Comparison of ENCODE assay signal across 19 cellular contexts in the genomic region with DNA sequence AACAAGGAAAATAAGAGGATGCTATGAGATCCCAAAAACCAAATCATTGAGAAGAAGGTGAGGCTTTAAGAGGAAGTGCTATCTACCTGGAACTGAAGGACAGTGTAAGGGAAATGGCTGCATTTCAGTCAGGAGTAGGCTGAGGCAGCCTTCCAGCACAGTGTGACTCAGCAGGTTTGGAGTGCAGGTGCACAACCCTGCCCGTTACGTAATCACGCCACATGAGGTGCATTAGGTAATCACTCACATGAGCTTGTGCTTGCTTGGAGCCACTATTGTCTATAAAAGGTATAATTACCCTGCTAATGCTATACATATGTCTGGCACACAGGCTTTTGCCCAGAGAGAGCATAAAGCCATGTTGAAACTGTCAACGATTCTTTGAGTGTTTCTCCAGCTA.
DNase-seq lines count a peak whose midpoint lies in the region; ATAC-seq and TF ChIP-seq lines count a peak whose summit lies in the region.
"Had no signal": no experiment of that assay in that cellular context is flagged by ENCODE, and none has a peak within 500 bp of the region (broad histone marks: within the 10 kb centered on the region; RNA-seq: fewer than 3 reads in every experiment).

No MANE protein-coding gene starts in this region.

- no peaks in the 10 kb centered on the region for H3K4me1 ChIP-seq in CD4-positive, CD25-positive, alpha-beta regulatory T cell (ENCODE audit: control insufficient read depth, insufficient read depth, low read length, poor library complexity, severe bottlenecking)
- no peaks in the 10 kb centered on the region for H3K4me1 ChIP-seq in HEK293 (ENCODE audit: control insufficient read depth, insufficient read depth, low read length)
- H3K4me1 ChIP-seq: Caco-2, tibial nerve had no signal

- no peak overlapping the region for H3K4me3 Mint-ChIP-seq in CD4-positive, CD25-positive, alpha-beta regulatory T cell
- H3K4me3 Mint-ChIP-seq: activated CD4-positive, alpha-beta T cell treated with anti-CD3 and anti-CD28 coated beads, Interleukin-2, amount 10 ng/mL, durations not matched to agents 24 days and 14 days; activated naive CD8-positive, alpha-beta T cell treated with anti-CD3 and anti-CD28 coated beads, Interleukin-2, amount 10 ng/mL, durations not matched to agents 7 days and 5 days; central memory CD8-positive, alpha-beta T cell had no signal

- no peak overlapping the region for H3K27ac ChIP-seq in CD4-positive, CD25-positive, alpha-beta regulatory T cell (ENCODE audit: insufficient read depth, low read length, poor library complexity, severe bottlenecking)
- no peak overlapping the region for H3K27ac ChIP-seq in HEK293 (ENCODE audit: extremely low read depth, low read depth, low read length)
- H3K27ac ChIP-seq: GM23248, tibial nerve had no signal

- H3K9me3 ChIP-seq in CD4-positive, CD25-positive, alpha-beta regulatory T cell (ENCODE audit: control insufficient read depth in 2 of 2, low read length in 2 of 2), result peaks cover 5 to 15% of the 10 kb centered on the region in 2 experiments
- H3K9me3 ChIP-seq in HEK293 (ENCODE audit: control insufficient read depth, insufficient read depth, low read depth, low read length), result no peaks in the 10 kb centered on the region
- H3K9me3 ChIP-seq: tibial nerve had no signal

- CTCF ChIA-PET in HEK293 (lab: Yijun Ruan, JAX), result no interaction called here

- H3K27ac Mint-ChIP-seq in CD4-positive, CD25-positive, alpha-beta regulatory T cell, result no peak overlapping the region
- H3K27ac Mint-ChIP-seq: activated CD4-positive, alpha-beta T cell treated with anti-CD3 and anti-CD28 coated beads, Interleukin-2, amount 10 ng/mL, durations not matched to agents 24 days and 14 days; activated naive CD8-positive, alpha-beta T cell treated with anti-CD3 and anti-CD28 coated beads, Interleukin-2, amount 10 ng/mL, durations not matched to agents 7 days and 5 days had no signal

- no peaks in the 10 kb centered on the region for H3K27me3 Mint-ChIP-seq in CD4-positive, CD25-positive, alpha-beta regulatory T cell
- H3K27me3 Mint-ChIP-seq: activated CD4-positive, alpha-beta T cell treated with anti-CD3 and anti-CD28 coated beads, Interleukin-2, amount 10 ng/mL, durations not matched to agents 24 days and 14 days; activated naive CD8-positive, alpha-beta T cell treated with anti-CD3 and anti-CD28 coated beads, Interleukin-2, amount 10 ng/mL, durations not matched to agents 7 days and 5 days; central memory CD8-positive, alpha-beta T cell had no signal

- H3K4me1 Mint-ChIP-seq in CD4-positive, CD25-positive, alpha-beta regulatory T cell, result no peaks in the 10 kb centered on the region
- H3K4me1 Mint-ChIP-seq: activated CD4-positive, alpha-beta T cell treated with anti-CD3 and anti-CD28 coated beads, Interleukin-2, amount 10 ng/mL, durations not matched to agents 24 days and 14 days; activated naive CD8-positive, alpha-beta T cell treated with anti-CD3 and anti-CD28 coated beads, Interleukin-2, amount 10 ng/mL, durations not matched to agents 7 days and 5 days; central memory CD8-positive, alpha-beta T cell had no signal

- no peak overlapping the region for H3K4me3 ChIP-seq in CD4-positive, CD25-positive, alpha-beta regulatory T cell (ENCODE audit: low read depth, low read length)
- H3K4me3 ChIP-seq in HEK293 (ENCODE audit: low read depth, low read length) (no peak overlapping the region), fibroblast of mammary gland (ENCODE audit: control insufficient read depth, low read depth, low read length) (no peak overlapping the region)
- H3K4me3 ChIP-seq: GM23248, tibial nerve had no signal

- ATAC-seq in CD4-positive, CD25-positive, alpha-beta regulatory T cell (ENCODE audit: low read depth in 2 of 2), result no peak
- no peak for ATAC-seq in HG02571 (IDR thresholded peaks at IDR 0.05; ENCODE audit: unreplicated experiment)

- peaks cover 0 to 35% (median 7%) of the 10 kb centered on the region in 7 donors for H3K9me3 Mint-ChIP-seq in CD4-positive, CD25-positive, alpha-beta regulatory T cell

- POLR2A ChIA-PET in HEK293 (lab: Yijun Ruan, JAX), result no interaction called here

- TF ChIP-seq CTCF in HEK293 (tag by site-specific recombination; IDR thresholded peaks at IDR 0.05), result no peak
- TF ChIP-seq CTCF in fibroblast of mammary gland (conservative IDR thresholded peaks at IDR 0.05; ENCODE audit: control insufficient read depth, insufficient read depth, low read depth, low read length), result no peak

- no peaks in the 10 kb centered on the region for H3K36me3 ChIP-seq in CD4-positive, CD25-positive, alpha-beta regulatory T cell (ENCODE audit: control insufficient read depth, insufficient read depth, low read length)
- no peaks in the 10 kb centered on the region for H3K36me3 ChIP-seq in HEK293 (ENCODE audit: control insufficient read depth in 2 of 2, insufficient read depth in 1 of 2, low read length in 2 of 2)
- H3K36me3 ChIP-seq: tibial nerve had no signal

- no peaks in the 10 kb centered on the region for H3K36me3 Mint-ChIP-seq in CD4-positive, CD25-positive, alpha-beta regulatory T cell
- H3K36me3 Mint-ChIP-seq: activated naive CD8-positive, alpha-beta T cell treated with anti-CD3 and anti-CD28 coated beads, Interleukin-2, amount 10 ng/mL, durations not matched to agents 7 days and 5 days had no signal

- DNase-seq in CD4-positive, CD25-positive, alpha-beta regulatory T cell, result peak in 2 of 3 donors; percentile 6
- peak; percentile 4 for DNase-seq in RPMI8226
- peak; percentile 14 for DNase-seq in fibroblast of mammary gland (ENCODE audit: low read depth)
- no peak for DNase-seq in stimulated activated CD4-positive, alpha-beta T cell treated with anti-CD3 and anti-CD28 coated beads, Interleukin-4, amount 100 ng/mL, for 4 hours
- DNase-seq in HT-29 (ENCODE audit: low spot score), result no peak
- DNase-seq in NCI-H2081 treated with DMSO at 0.1 percent for 48 hours (lab: John Stamatoyannopoulos, UW), result no peak
- DNase-seq: activated CD4-positive, alpha-beta T cell treated with anti-CD3 and anti-CD28 coated beads, Interleukin-2, amount 10 ng/mL, durations not matched to agents 24 days and 14 days; activated naive CD8-positive, alpha-beta T cell treated with anti-CD3 and anti-CD28 coated beads, Interleukin-2, amount 10 ng/mL, durations not matched to agents 7 days and 5 days; GM23248; midbrain; nucleus accumbens; SHP77 treated with DMSO at 0.1 percent for 48 hours; stimulated activated CD4-positive, alpha-beta T cell treated with anti-CD3 and anti-CD28 coated beads, Interleukin-4, amount 100 ng/mL, for 1 hour; T1000 had no signal

- no peaks in the 10 kb centered on the region for H3K27me3 ChIP-seq in CD4-positive, CD25-positive, alpha-beta regulatory T cell (ENCODE audit: control insufficient read depth, insufficient read depth, low read length)
- H3K27me3 ChIP-seq: tibial nerve had no signal

TF ChIP-seq in HEK293, 187 proteins besides CTCF, POLR2A, EP300 and RAD21 (continues in another document):
- peak; percentile 98 for TF ChIP-seq TRIM28 (IDR thresholded peaks at IDR 0.05; ENCODE audit: borderline replicate concordance, low read length)
- TF ChIP-seq ZNF223 (tag by site-specific recombination; IDR thresholded peaks at IDR 0.05), result no peak
- TF ChIP-seq, protein P1, sequence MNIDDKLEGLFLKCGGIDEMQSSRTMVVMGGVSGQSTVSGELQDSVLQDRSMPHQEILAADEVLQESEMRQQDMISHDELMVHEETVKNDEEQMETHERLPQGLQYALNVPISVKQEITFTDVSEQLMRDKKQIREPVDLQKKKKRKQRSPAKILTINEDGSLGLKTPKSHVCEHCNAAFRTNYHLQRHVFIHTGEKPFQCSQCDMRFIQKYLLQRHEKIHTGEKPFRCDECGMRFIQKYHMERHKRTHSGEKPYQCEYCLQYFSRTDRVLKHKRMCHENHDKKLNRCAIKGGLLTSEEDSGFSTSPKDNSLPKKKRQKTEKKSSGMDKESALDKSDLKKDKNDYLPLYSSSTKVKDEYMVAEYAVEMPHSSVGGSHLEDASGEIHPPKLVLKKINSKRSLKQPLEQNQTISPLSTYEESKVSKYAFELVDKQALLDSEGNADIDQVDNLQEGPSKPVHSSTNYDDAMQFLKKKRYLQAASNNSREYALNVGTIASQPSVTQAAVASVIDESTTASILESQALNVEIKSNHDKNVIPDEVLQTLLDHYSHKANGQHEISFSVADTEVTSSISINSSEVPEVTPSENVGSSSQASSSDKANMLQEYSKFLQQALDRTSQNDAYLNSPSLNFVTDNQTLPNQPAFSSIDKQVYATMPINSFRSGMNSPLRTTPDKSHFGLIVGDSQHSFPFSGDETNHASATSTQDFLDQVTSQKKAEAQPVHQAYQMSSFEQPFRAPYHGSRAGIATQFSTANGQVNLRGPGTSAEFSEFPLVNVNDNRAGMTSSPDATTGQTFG (tag by site-specific recombination; IDR thresholded peaks at IDR 0.05; ENCODE audit: borderline replicate concordance), result no peak
- peak; percentile 91 for TF ChIP-seq SETDB1 (IDR thresholded peaks at IDR 0.05; ENCODE audit: insufficient read length, low read length)
- TF ChIP-seq KLF9 (tag by site-specific recombination; IDR thresholded peaks at IDR 0.05; ENCODE audit: low read depth), result no peak
- TF ChIP-seq, protein P2, sequence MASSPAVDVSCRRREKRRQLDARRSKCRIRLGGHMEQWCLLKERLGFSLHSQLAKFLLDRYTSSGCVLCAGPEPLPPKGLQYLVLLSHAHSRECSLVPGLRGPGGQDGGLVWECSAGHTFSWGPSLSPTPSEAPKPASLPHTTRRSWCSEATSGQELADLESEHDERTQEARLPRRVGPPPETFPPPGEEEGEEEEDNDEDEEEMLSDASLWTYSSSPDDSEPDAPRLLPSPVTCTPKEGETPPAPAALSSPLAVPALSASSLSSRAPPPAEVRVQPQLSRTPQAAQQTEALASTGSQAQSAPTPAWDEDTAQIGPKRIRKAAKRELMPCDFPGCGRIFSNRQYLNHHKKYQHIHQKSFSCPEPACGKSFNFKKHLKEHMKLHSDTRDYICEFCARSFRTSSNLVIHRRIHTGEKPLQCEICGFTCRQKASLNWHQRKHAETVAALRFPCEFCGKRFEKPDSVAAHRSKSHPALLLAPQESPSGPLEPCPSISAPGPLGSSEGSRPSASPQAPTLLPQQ (tag by site-specific recombination; IDR thresholded peaks at IDR 0.05), result no peak
- TF ChIP-seq ZNF600 (tag by site-specific recombination; IDR thresholded peaks at IDR 0.05), result no peak
- no peak for TF ChIP-seq ZNF26 (tag by site-specific recombination; IDR thresholded peaks at IDR 0.05)
- no peak for TF ChIP-seq ZNF2 (tag by site-specific recombination; IDR thresholded peaks at IDR 0.05)

Comparison
In these comparisons a context has a peak if more than half of its experiments do, and no peak if none do; other contexts are left out.
1. DNase-seq: peak in CD4-positive, CD25-positive, alpha-beta regulatory T cell (2 of 3), RPMI8226 (single experiment) and fibroblast of mammary gland (single experiment); none in stimulated activated CD4-positive, alpha-beta T cell treated with anti-CD3 and anti-CD28 coated beads, Interleukin-4, amount 100 ng/mL, for 4 hours (0 of 2), HT-29 (single experiment) and NCI-H2081 treated with DMSO at 0.1 percent for 48 hours (single experiment).